15 cellular contexts compared by ENCODE assay signal in the genomic region with DNA sequence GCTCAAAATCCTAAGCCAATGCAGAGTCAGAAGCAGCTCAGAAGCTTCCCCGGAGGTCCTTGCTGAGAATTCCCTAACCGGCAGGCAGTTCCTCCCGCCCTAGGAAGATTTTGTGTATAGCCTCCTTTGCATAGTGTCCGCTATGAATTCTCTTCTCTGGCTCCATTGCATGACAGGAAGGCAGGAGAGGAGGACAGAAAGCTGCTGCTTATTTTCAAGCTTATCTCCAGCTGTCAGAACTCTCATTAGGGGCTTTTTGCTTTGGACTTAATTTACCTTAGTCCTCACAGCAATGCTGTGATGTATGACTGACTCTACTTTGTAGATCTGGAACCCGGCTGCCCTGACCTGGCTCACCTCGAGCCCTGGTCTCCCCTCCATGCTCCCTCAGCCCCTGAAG.
"Had no signal": no experiment of that assay in that cellular context is flagged by ENCODE, and none has a peak within 500 bp of the region (broad histone marks: within the 10 kb centered on the region; RNA-seq: fewer than 3 reads in every experiment).

No MANE protein-coding gene starts in this region.

- H3K27me3 ChIP-seq: esophagus muscularis mucosa, ovary, sigmoid colon, tibial artery had no signal

- H3K36me3 ChIP-seq: esophagus muscularis mucosa, ovary, sigmoid colon had no signal

- H3K4me3 ChIP-seq: coronary artery, esophagus muscularis mucosa, ovary, sigmoid colon, tibial artery had no signal

- H3K27ac ChIP-seq: coronary artery, esophagus muscularis mucosa, ovary, tibial artery had no signal

- H3K9me3 ChIP-seq: ovary, tibial artery had no signal

- ATAC-seq: activated T-helper 17 cell treated with anti-CD3 and anti-CD28 coated beads, Interleukin-2, amount 50 U/mL, for 72 hours; stimulated activated memory B cell treated with anti-CD40 and anti-IgM and Interleukin-4, amounts not matched to agents 10 μg/mL and 1 μg/mL and 100 μg/mL, for 72 hours; T-cell had no signal

- DNase-seq: activated CD4-positive, alpha-beta T cell treated with anti-CD3 and anti-CD28 coated beads for 1 hour; activated CD4-positive, alpha-beta T cell treated with anti-CD3 and anti-CD28 coated beads, Interleukin-2, amount 50 U/mL, for 4 hours; activated naive CD4-positive, alpha-beta T cell treated with anti-CD3 and anti-CD28 coated beads, Interleukin-2, amount 10 ng/mL, durations not matched to agents 7 days and 5 days; activated T-cell treated with anti-CD3 and anti-CD28 coated beads for 4 hours; central memory CD4-positive, alpha-beta T cell; effector CD4-positive, alpha-beta T cell; ovary; sigmoid colon; T-cell; T-helper 9 cell; tibial artery had no signal
